ENCODE assay signal across 16 cellular contexts in genomic region chr12:68977909-68978610, GRCh38. TPM values are rescaled to one million over a fixed set of nuclear protein-coding genes. Genes with fewer than 3 reads are reported as not detected.
DNase-seq lines count a peak whose midpoint lies in the region; ATAC-seq and TF ChIP-seq lines count a peak whose summit lies in the region.
"Had no signal": no experiment of that assay in that cellular context is flagged by ENCODE, and none has a peak within 500 bp of the region (broad histone marks: within the 10 kb centered on the region; RNA-seq: fewer than 3 reads in every experiment).

No MANE protein-coding gene starts in this region.

- H3K4me2 ChIP-seq in SK-N-SH: no peak overlapping the region
- H3K4me2 ChIP-seq: PC-9 had no signal

- POLR2A ChIA-PET in SK-N-SH (lab: Yijun Ruan, JAX): no interaction called here

- H3K4me3 ChIP-seq in left ventricle myocardium inferior (no peak overlapping the region), SK-N-SH (ENCODE audit: low read depth in 2 of 2, low read length in 1 of 2) (no peak overlapping the region), tibial nerve (no peak overlapping the region)
- H3K4me3 ChIP-seq: adrenal gland, PC-9 had no signal

- no peaks in the 10 kb centered on the region for H3K36me3 ChIP-seq in left ventricle myocardium inferior
- H3K36me3 ChIP-seq in SK-N-SH (replicated peaks in 1 of 2; ENCODE audit: control insufficient read depth in 1 of 2, insufficient read depth in 2 of 2, low read length in 1 of 2): no peaks in the 10 kb centered on the region
- H3K36me3 ChIP-seq in tibial nerve: no peaks in the 10 kb centered on the region
- H3K36me3 ChIP-seq: adrenal gland had no signal

- H3K9me2 ChIP-seq in SK-N-SH: no peaks in the 10 kb centered on the region

- CTCF ChIA-PET in SK-N-SH (lab: Yijun Ruan, JAX): interaction anchor here (0.8 kb wide), 1 partner anchor 11 kb away, joined by 3 read pairs; no protein-coding TSS in a partner anchor

- no peak overlapping the region for H3K27ac ChIP-seq in left ventricle myocardium inferior (replicated peaks)
- H3K27ac ChIP-seq in SK-N-SH (ENCODE audit: low read depth in 2 of 2, low read length in 1 of 2): no peak overlapping the region
- peak overlapping the region in 3 of 4 donors; percentile 48 to 80 (median 58) for H3K27ac ChIP-seq in tibial nerve
- H3K27ac ChIP-seq: adrenal gland, epithelial cell of prostate, parathyroid adenoma, PC-9 had no signal

- peak overlapping the region; percentile 52; the same call in 1 of the 2 replicates for H2AFZ ChIP-seq in SK-N-SH (ENCODE audit: low read depth)
- H2AFZ ChIP-seq: parathyroid adenoma, PC-9 had no signal

- peaks cover 12% of the 10 kb centered on the region for H3K4me1 ChIP-seq in left ventricle myocardium inferior
- no peaks in the 10 kb centered on the region; a peak in 1 of 4 replicates for H3K4me1 ChIP-seq in SK-N-SH (ENCODE audit: control insufficient read depth in 1 of 2, insufficient read depth in 2 of 2, low read depth in 1 of 2, low read length in 1 of 2)
- peaks cover 8 to 31% (median 12%) of the 10 kb centered on the region in 4 donors for H3K4me1 ChIP-seq in tibial nerve
- H3K4me1 ChIP-seq: parathyroid adenoma had no signal

- no peaks in the 10 kb centered on the region for H3K27me3 ChIP-seq in left ventricle myocardium inferior (ENCODE audit: low read depth)
- H3K27me3 ChIP-seq in SK-N-SH (ENCODE audit: insufficient read depth): no peaks in the 10 kb centered on the region
- H3K27me3 ChIP-seq in tibial nerve: no peaks in the 10 kb centered on the region
- H3K27me3 ChIP-seq: adrenal gland had no signal

- TF ChIP-seq CTCF in left ventricle myocardium inferior (IDR thresholded peaks at IDR 0.05; ENCODE audit: borderline replicate concordance): no peak
- no peak for TF ChIP-seq CTCF in SK-N-SH (IDR thresholded peaks at IDR 0.05)
- no peak for TF ChIP-seq CTCF in tibial nerve (IDR thresholded peaks at IDR 0.05)

- no peak overlapping the region for H3K9ac ChIP-seq in SK-N-SH
- H3K9ac ChIP-seq: parathyroid adenoma had no signal

- intact Hi-C loops in Right ventricle myocardium superior (cut with DNase I): no loop called here
- intact Hi-C loops in left ventricle myocardium inferior (cut with micrococcal nuclease): no loop called here

- DNase-seq in Right ventricle myocardium superior (no peak), left ventricle myocardium inferior (no peak), SK-N-SH (no peak), left kidney (ENCODE audit: low read depth, low spot score) (peak; percentile 19), tibial nerve (ENCODE audit: low spot score in 2 of 2) (no peak), NCI-H748 (lab: John Stamatoyannopoulos, UW; ENCODE audit: unreplicated experiment) (no peak), epidermal melanocyte (ENCODE audit: insufficient read length, low spot score) (no peak)
- DNase-seq: ACHN; activated CD8-positive, alpha-beta T cell treated with anti-CD3 and anti-CD28 coated beads for 36 hours; adrenal gland; MM.1S; NCI-H226; PC-9 had no signal

- peak; percentile 27 for ATAC-seq in Right ventricle myocardium superior (ENCODE audit: poor library complexity)
- ATAC-seq in GM19455 (IDR thresholded peaks at IDR 0.05; ENCODE audit: unreplicated experiment): no peak
- ATAC-seq: activated CD8-positive, alpha-beta T cell treated with anti-CD3 and anti-CD28 coated beads for 36 hours had no signal

- H3K79me2 ChIP-seq in SK-N-SH (ENCODE audit: insufficient read depth): no peaks in the 10 kb centered on the region
- H3K79me2 ChIP-seq: parathyroid adenoma had no signal

- no peaks in the 10 kb centered on the region for H3F3A ChIP-seq in SK-N-SH (replicated peaks; ENCODE audit: insufficient read depth)

- H3K9me3 ChIP-seq in left ventricle myocardium inferior (replicated peaks) (peaks cover 8% of the 10 kb centered on the region), SK-N-SH (no peaks in the 10 kb centered on the region), tibial nerve (peaks cover 0 to 2% (median 0%) of the 10 kb centered on the region in 4 donors)
- H3K9me3 ChIP-seq: adrenal gland had no signal

- 67% methylated on average over 1 of the region's 1 CpG for WGBS in SK-N-SH (ENCODE audit: low lambda C conversion rate)
- 30 to 47% methylated on average over 1 of the region's 1 CpG for WGBS in tibial nerve, 2 donors

- TF ChIP-seq EP300 in SK-N-SH (IDR thresholded peaks at IDR 0.05; ENCODE audit: borderline replicate concordance in 1 of 2, low read depth in 1 of 2, low read length in 1 of 2) (no peak), tibial nerve (IDR thresholded peaks at IDR 0.05) (no peak)

- no peaks in the 10 kb centered on the region for H4K20me1 ChIP-seq in SK-N-SH (ENCODE audit: insufficient read depth)

- TF ChIP-seq POLR2A in tibial nerve (IDR thresholded peaks at IDR 0.05): no peak

- TF ChIP-seq RAD21 in SK-N-SH (IDR thresholded peaks at IDR 0.05; ENCODE audit: low read length): no peak

TF ChIP-seq in SK-N-SH, 30 proteins besides CTCF, POLR2A, EP300 and RAD21:
- TF ChIP-seq REST (IDR thresholded peaks at IDR 0.05; ENCODE audit: low read depth, low read length) (no peak), FOXM1 (IDR thresholded peaks at IDR 0.05; ENCODE audit: low read depth) (no peak), MEF2A (IDR thresholded peaks at IDR 0.05; ENCODE audit: borderline replicate concordance, low read depth) (no peak), FOSL2 (IDR thresholded peaks at IDR 0.05; ENCODE audit: borderline replicate concordance, low read depth) (no peak), RCOR1 (IDR thresholded peaks at IDR 0.05; ENCODE audit: low read length) (no peak), TAF1 (IDR thresholded peaks at IDR 0.05; ENCODE audit: borderline replicate concordance, low read depth, low read length) (no peak), EZH2phosphoT487 (IDR thresholded peaks at IDR 0.05; ENCODE audit: borderline replicate concordance, low read depth) (no peak), POLR2AphosphoS5 (IDR thresholded peaks at IDR 0.05; ENCODE audit: low read depth, low read length) (no peak), USF2 (IDR thresholded peaks at IDR 0.05; ENCODE audit: borderline replicate concordance, low read depth, low read length) (no peak), RXRA (IDR thresholded peaks at IDR 0.05; ENCODE audit: borderline replicate concordance, low read depth) (no peak), TCF12 (IDR thresholded peaks at IDR 0.05) (no peak), IRF3 (IDR thresholded peaks at IDR 0.05; ENCODE audit: low read depth, low read length) (no peak), JUND (IDR thresholded peaks at IDR 0.05) (no peak), CHD2 (IDR thresholded peaks at IDR 0.05; ENCODE audit: low read length, partially characterized antibody) (no peak)

RNA-seq across cellular contexts. Expression of gene CPM, which starts 45.1 kb away (rescaled TPM):
- total RNA-seq in Right ventricle myocardium superior (7.7 TPM), left ventricle myocardium inferior (6.3 TPM), tibial nerve (100 to 1,000 TPM in 1 of 4 donors, 10 to 100 TPM in 3; 54.0 to 117 (median 75.2) TPM)
- polyA plus RNA-seq in SK-N-SH (2012; rRNA removed): 10.8 and 11.9 TPM in 2 replicates
- polyA plus RNA-seq in SK-N-SH (2012; cell fraction: cytosol; rRNA removed): 17.2 and 19.2 TPM in 2 replicates
- 4.0 and 5.9 TPM in 2 replicates for polyA plus RNA-seq in SK-N-SH (2012; cell fraction: nucleus; rRNA removed)

Comparison
In these comparisons a context has a peak if more than half of its experiments do, and no peak if none do; other contexts are left out.
1. H3K27ac ChIP-seq: peak in tibial nerve (3 of 4); none in left ventricle myocardium inferior (single experiment) and SK-N-SH (0 of 2).